ENCODE assay signal across 26 cellular contexts in genomic region chr1:33296824-33297223, GRCh38. TPM values are rescaled to one million over a fixed set of nuclear protein-coding genes. Genes with fewer than 3 reads are reported as not detected.
DNase-seq lines count a peak whose midpoint lies in the region; ATAC-seq, FAIRE-seq and TF ChIP-seq lines count a peak whose summit lies in the region.
"Had no signal": no experiment of that assay in that cellular context is flagged by ENCODE, and none has a peak within 500 bp of the region (broad histone marks: within the 10 kb centered on the region; RNA-seq: fewer than 3 reads in every experiment).

No MANE protein-coding gene starts in this region.

- TF ChIP-seq EP300 in suprapubic skin (IDR thresholded peaks at IDR 0.05), result no peak

- H4K91ac ChIP-seq in neuronal stem cell (ENCODE audit: low read depth, low read length, poor library complexity), result no peak overlapping the region

- dilution Hi-C loops in mammary epithelial cell (cut with HindIII; ENCODE audit: low sequenced_read_pairs), result no loop called here

- H2AFZ ChIP-seq in neuronal stem cell (ENCODE audit: low read length), result no peak overlapping the region
- no peak overlapping the region for H2AFZ ChIP-seq in mammary epithelial cell (ENCODE audit: low read depth, low read length)

- intact Hi-C loops in kidney (cut with DNase I) (loop anchor here (5.0 kb wide), 1 partner anchor 70 kb away; no protein-coding TSS in a partner anchor), mammary epithelial cell (cut with micrococcal nuclease) (no loop called here)

- H2BK5ac ChIP-seq in neuronal stem cell (ENCODE audit: low read length), result no peak overlapping the region

- H3K36me3 Mint-ChIP-seq in WTC11, result peaks cover 19% of the 10 kb centered on the region

- H3K9me3 Mint-ChIP-seq in WTC11, result peaks cover 5% of the 10 kb centered on the region; the same call in 1 of the 2 replicates
- H3K9me3 Mint-ChIP-seq: CD8-positive, alpha-beta T cell had no signal

- TF ChIP-seq CTCF in WTC11 (IDR thresholded peaks at IDR 0.05), result no peak
- TF ChIP-seq CTCF in kidney (IDR thresholded peaks at IDR 0.05; ENCODE audit: borderline replicate concordance, extremely low read depth, insufficient read depth), result no peak
- TF ChIP-seq CTCF in suprapubic skin (IDR thresholded peaks at IDR 0.05), result no peak
- no peak for TF ChIP-seq CTCF in mammary epithelial cell (conservative IDR thresholded peaks at IDR 0.05 in 1 of 2, IDR thresholded peaks at IDR 0.05 in 1 of 2; ENCODE audit: extremely low read depth in 1 of 2, insufficient read depth in 1 of 2, low read depth in 1 of 2, low read length in 2 of 2)

- H3K27me3 ChIP-seq in neuronal stem cell (ENCODE audit: control insufficient read depth in 3 of 3, insufficient read depth in 3 of 3, low read depth in 1 of 3, low read length in 3 of 3), result no peaks in the 10 kb centered on the region
- no peaks in the 10 kb centered on the region for H3K27me3 ChIP-seq in suprapubic skin
- H3K27me3 ChIP-seq in mammary epithelial cell (ENCODE audit: insufficient read depth, low read length), result no peaks in the 10 kb centered on the region

- no peak for TF ChIP-seq POLR2A in suprapubic skin (IDR thresholded peaks at IDR 0.05)
- no peak for TF ChIP-seq POLR2A in H54 (IDR thresholded peaks at IDR 0.05; ENCODE audit: low read depth, low read length)

- H2BK120ac ChIP-seq in neuronal stem cell (ENCODE audit: low read depth, low read length), result no peak overlapping the region

- peaks cover 8 to 33% of the 10 kb centered on the region in 2 donors for H3K36me3 ChIP-seq in kidney (ENCODE audit: control insufficient read depth in 1 of 2, insufficient read depth in 2 of 2, low read length in 2 of 2)
- H3K36me3 ChIP-seq in neuronal stem cell (replicated peaks in 1 of 2; ENCODE audit: control insufficient read depth in 2 of 2, insufficient read depth in 2 of 2, low read length in 2 of 2), result peaks cover 46 to 88% of the 10 kb centered on the region in 2 donors
- H3K36me3 ChIP-seq in suprapubic skin, result peaks cover 29% of the 10 kb centered on the region
- no peaks in the 10 kb centered on the region for H3K36me3 ChIP-seq in mammary epithelial cell (ENCODE audit: insufficient read depth, low read length)

- H4K20me1 ChIP-seq in mammary epithelial cell (ENCODE audit: insufficient read depth, low read length), result no peaks in the 10 kb centered on the region

- H3K9me3 ChIP-seq in kidney (ENCODE audit: control insufficient read depth in 1 of 2, low read length in 2 of 2), result no peaks in the 10 kb centered on the region
- H3K9me3 ChIP-seq in neuronal stem cell (replicated peaks in 1 of 2; ENCODE audit: control insufficient read depth in 2 of 2, insufficient read depth in 1 of 2, low read depth in 1 of 2, low read length in 2 of 2), result peaks cover 4 to 7% of the 10 kb centered on the region in 2 donors
- no peaks in the 10 kb centered on the region for H3K9me3 ChIP-seq in suprapubic skin
- H3K9me3 ChIP-seq in mammary epithelial cell (replicated peaks; ENCODE audit: insufficient read depth, low read length), result no peaks in the 10 kb centered on the region
- H3K9me3 ChIP-seq: A549 had no signal

- no peak overlapping the region for H3K4ac ChIP-seq in neuronal stem cell (ENCODE audit: low read length)

- no peak for ATAC-seq in WTC11
- no peak for ATAC-seq in HG02642 (IDR thresholded peaks at IDR 0.05; ENCODE audit: poor library complexity, unreplicated experiment)
- ATAC-seq in GM18511 (IDR thresholded peaks at IDR 0.05; ENCODE audit: unreplicated experiment), result no peak
- ATAC-seq: A549; CD8-positive, alpha-beta T cell; GM12878 had no signal

- POLR2A ChIA-PET in WTC11 (lab: Charles Lee), result no interaction called here

- H4K8ac ChIP-seq in neuronal stem cell (ENCODE audit: low read depth, low read length), result no peak overlapping the region

- FAIRE-seq in kidney (lab: Jason Lieb, UNC) (no peak), H54 (lab: Jason Lieb, UNC) (no peak)
- FAIRE-seq: A549, GM12878, GM19239 had no signal

- H3K9ac ChIP-seq in kidney (ENCODE audit: low read length in 2 of 2), result no peak overlapping the region
- peak overlapping the region; percentile 9 for H3K9ac ChIP-seq in neuronal stem cell (ENCODE audit: low read depth, low read length, poor library complexity)
- no peak overlapping the region for H3K9ac ChIP-seq in mammary epithelial cell (ENCODE audit: insufficient read depth, low read length)

- peaks cover 16% of the 10 kb centered on the region for H3K4me1 Mint-ChIP-seq in WTC11

- H3K4me3 Mint-ChIP-seq in WTC11, result no peak overlapping the region
- H3K4me3 Mint-ChIP-seq: CD8-positive, alpha-beta T cell had no signal

- no peak overlapping the region for H2AK5ac ChIP-seq in neuronal stem cell (ENCODE audit: low read depth, low read length)

- peaks cover 3% of the 10 kb centered on the region for H3K79me2 ChIP-seq in mammary epithelial cell (ENCODE audit: insufficient read depth, low read length)

- peaks cover 6 to 11% of the 10 kb centered on the region in 2 donors for H3K4me1 ChIP-seq in kidney (ENCODE audit: control insufficient read depth in 1 of 2, insufficient read depth in 1 of 2, low read depth in 1 of 2, low read length in 2 of 2)
- no peaks in the 10 kb centered on the region for H3K4me1 ChIP-seq in neuronal stem cell (ENCODE audit: control insufficient read depth in 2 of 2, insufficient read depth in 1 of 2, low read depth in 1 of 2, low read length in 2 of 2)
- H3K4me1 ChIP-seq in suprapubic skin, result peaks cover 16% of the 10 kb centered on the region
- H3K4me1 ChIP-seq in mammary epithelial cell (ENCODE audit: insufficient read depth, low read length), result no peaks in the 10 kb centered on the region
- H3K4me1 ChIP-seq: A549 had no signal

- H3K14ac ChIP-seq in neuronal stem cell (ENCODE audit: low read length), result no peak overlapping the region

- H3K4me2 ChIP-seq in neuronal stem cell (ENCODE audit: insufficient read depth, low read length, poor library complexity, severe bottlenecking) (no peak overlapping the region), mammary epithelial cell (ENCODE audit: insufficient read depth, low read depth, low read length) (no peak overlapping the region)
- H3K4me2 ChIP-seq: A549 had no signal

- H3K27me3 Mint-ChIP-seq in WTC11 (ENCODE audit: low read depth), result no peaks in the 10 kb centered on the region; the same call in 1 of the 2 replicates

- in situ Hi-C loops in mammary epithelial cell (cut with MboI; ENCODE audit: low sequenced_read_pairs in 2 of 2), result loop anchor here (5.0 to 25.0 kb wide), 3 partner anchors 70 to 315 kb away; partner anchors contain the start of gene ZSCAN20 (in 1 of the 2)

- H2BK15ac ChIP-seq in neuronal stem cell (ENCODE audit: low read length), result no peak overlapping the region

- H3K4me3 ChIP-seq in kidney (ENCODE audit: low read length in 2 of 2) (no peak overlapping the region), neuronal stem cell (ENCODE audit: low read length in 2 of 2) (no peak overlapping the region), suprapubic skin (no peak overlapping the region), mammary epithelial cell (replicated peaks in 1 of 3; ENCODE audit: insufficient read depth in 1 of 3, low read depth in 2 of 3, low read length in 3 of 3) (no peak overlapping the region)
- H3K4me3 ChIP-seq: A549, GM12878 had no signal

- CTCF ChIA-PET in WTC11 (lab: Charles Lee) (interaction anchor here (0.6 to 3.4 kb wide), 14 partner anchors 27 to 336 kb away, joined by 3 to 161 read pairs (median 12); partner anchors contain the start of gene ZSCAN20), mammary epithelial cell (lab: Charles Lee; ENCODE audit: low non-redundant PET) (no interaction called here)

- WGBS in neuronal stem cell (ENCODE audit: extremely low coverage in 2 of 2, insufficient read length in 2 of 2, insufficient replicate concordance in 1 of 2), 2 donors, result no CpG with 5 or more reads among the region's 4 CpGs
- 82% methylated on average over 4 of the region's 4 CpGs for WGBS in suprapubic skin
- 96% methylated on average over 3 of the region's 4 CpGs for WGBS in mammary epithelial cell (ENCODE audit: low coverage, missing lambda C conversion rate)

- no TSS peak for BruUV-seq in mammary epithelial cell (replicated peaks; lab: Mats Ljungman, UMichigan)

- H3K23ac ChIP-seq in neuronal stem cell (ENCODE audit: low read depth, low read length, poor library complexity), result no peak overlapping the region

- H2BK12ac ChIP-seq in neuronal stem cell (ENCODE audit: low read length), result no peak overlapping the region

- DNase-seq in WTC11 (ENCODE audit: low spot score) (no peak), kidney (peak; percentile 12), neuronal stem cell (ENCODE audit: low spot score) (no peak), suprapubic skin (ENCODE audit: low spot score in 2 of 2) (peak; percentile 21 to 60), H54 (ENCODE audit: insufficient read length, low spot score) (no peak), mammary epithelial cell (no peak)
- DNase-seq: Calu3; CD8-positive, alpha-beta T cell; EL; MM.1S; NCI-H1092; NCI-H1436 treated with DMSO at 0.1 percent for 48 hours; NCI-H2029; NCI-H345; NCI-H524 treated with DMSO at 0.1 percent for 48 hours; RPMI8226; SIG-M5 had no signal

- H3K27ac ChIP-seq in kidney (ENCODE audit: low read depth in 2 of 2, low read length in 2 of 2) (no peak overlapping the region), neuronal stem cell (replicated peaks; ENCODE audit: low read length) (no peak overlapping the region), suprapubic skin (no peak overlapping the region), mammary epithelial cell (ENCODE audit: insufficient read depth, low read depth, low read length) (no peak overlapping the region)
- H3K27ac ChIP-seq: A549, HL-60 had no signal

- peak overlapping the region; percentile 76 for H3K18ac ChIP-seq in neuronal stem cell (ENCODE audit: low read length)

- H3K79me1 ChIP-seq in neuronal stem cell (ENCODE audit: low read depth, low read length), result peaks cover 2% of the 10 kb centered on the region

- no peak overlapping the region for H3K27ac Mint-ChIP-seq in WTC11
- H3K27ac Mint-ChIP-seq: CD8-positive, alpha-beta T cell had no signal

TF ChIP-seq in WTC11, 78 proteins besides CTCF, POLR2A, EP300 and RAD21 (continues in another document):
- peak; percentile 56; the same call in 1 of the 2 replicates for TF ChIP-seq ZNF121 (CRISPR knock-in tag; IDR thresholded peaks at IDR 0.05)
- no peak for TF ChIP-seq KAT7 (CRISPR knock-in tag; IDR thresholded peaks at IDR 0.05; ENCODE audit: borderline replicate concordance)

RNA-seq across cellular contexts. Expression of gene A3GALT2, which starts 24.1 kb away (rescaled TPM):
- total RNA-seq in WTC11 (2021) (not detected in 3 replicates), kidney (not detected), suprapubic skin (not detected), mammary epithelial cell (not detected)
- polyA plus RNA-seq in kidney (ENCODE audit: insufficient read depth, low read depth, low replicate concordance) (not detected), mammary epithelial cell (not detected)
- not detected for polyA plus RNA-seq in neuronal stem cell (2013, experiment 1 of 2)
- not detected for polyA plus RNA-seq in neuronal stem cell (2013, experiment 2 of 2)
- polyA minus RNA-seq in mammary epithelial cell, result not detected
- total RNA-seq: Calu3; CD8-positive, alpha-beta T cell; GM12878; H4; LHCN-M2 had no signal
- polyA plus RNA-seq: A549, BJ, GM12878 had no signal

RNA-seq across cellular contexts. Expression of gene ZNF362, which starts 40.5 kb away (rescaled TPM):
- total RNA-seq in WTC11 (2021) (23.9 to 25.7 TPM (median 24.2 TPM) in 3 replicates), kidney (36.9 TPM), suprapubic skin (10 to 100 TPM; 18.7 to 23.9 (median 21.9) TPM), mammary epithelial cell (10 to 100 TPM in 1 of 2 donors, 1 to 10 TPM in 1; 8.5 to 12.4 TPM)
- polyA plus RNA-seq in kidney (ENCODE audit: insufficient read depth, low read depth, low replicate concordance) (17.4 TPM), mammary epithelial cell (5.3 TPM)
- 42.6 TPM for polyA plus RNA-seq in neuronal stem cell (2013, experiment 1 of 2)
- polyA plus RNA-seq in neuronal stem cell (2013, experiment 2 of 2), result 45.2 TPM
- polyA minus RNA-seq in mammary epithelial cell, result 5.8 TPM

Comparison
In these comparisons a context has a peak if more than half of its experiments do, and no peak if none do; other contexts are left out.
1. DNase-seq: peak in kidney (single experiment) and suprapubic skin (2 of 2); none in WTC11 (single experiment), neuronal stem cell (single experiment), H54 (single experiment) and mammary epithelial cell (single experiment).